In genomic region chr12:118398878-118399277, GRCh38 we compare ENCODE assay signal across 22 cellular contexts. TPM values are rescaled to one million over a fixed set of nuclear protein-coding genes. Genes with fewer than 3 reads are reported as not detected.
DNase-seq lines count a peak whose midpoint lies in the region; ATAC-seq, FAIRE-seq and TF ChIP-seq lines count a peak whose summit lies in the region.
"Had no signal": no experiment of that assay in that cellular context is flagged by ENCODE, and none has a peak within 500 bp of the region (broad histone marks: within the 10 kb centered on the region; RNA-seq: fewer than 3 reads in every experiment).

No MANE protein-coding gene starts in this region.

- intact Hi-C loops in HepG2 (cut with micrococcal nuclease; ENCODE audit: unreplicated experiment), result no loop called here

- CTCF ChIA-PET in HepG2 (lab: Yijun Ruan, JAX; ENCODE audit: low intra/inter-chr PET ratio, low total read pairs), result no interaction called here

- no peaks in the 10 kb centered on the region for H3K36me3 Mint-ChIP-seq in activated naive CD4-positive, alpha-beta T cell treated with anti-CD3 and anti-CD28 coated beads, Interleukin-2, amount 50 U/mL, for 72 hours
- peaks cover 36% of the 10 kb centered on the region for H3K36me3 Mint-ChIP-seq in endothelial cell (ENCODE audit: low read depth, unreplicated experiment)
- H3K36me3 Mint-ChIP-seq in glutamatergic neuron (ENCODE audit: unreplicated experiment), result no peaks in the 10 kb centered on the region

- no peak for TF ChIP-seq RAD21 in HepG2 (CRISPR knock-in tag; IDR thresholded peaks at IDR 0.05)

- no peak for ATAC-seq in activated naive CD4-positive, alpha-beta T cell treated with anti-CD3 and anti-CD28 coated beads, Interleukin-2, amount 50 U/mL, for 72 hours
- no peak for ATAC-seq in HepG2
- no peak for ATAC-seq in HG03135 (IDR thresholded peaks at IDR 0.05; ENCODE audit: unreplicated experiment)
- ATAC-seq: stimulated activated naive CD8-positive, alpha-beta T cell treated with anti-CD3 and anti-CD28 coated beads, Interleukin-15, amount 100 ng/mL, for 72 hours had no signal

- POLR2A ChIA-PET in HepG2 (lab: Yijun Ruan, JAX), result no interaction called here

- no peak overlapping the region for H3K4me2 ChIP-seq in HepG2 (ENCODE audit: low read depth, low read length)
- H3K4me2 ChIP-seq: BLaER1 treated with 17β-estradiol and CSF1 and Interleukin-3, amounts not matched to agents 10 nM and 100 nM; neural progenitor cell had no signal

- FAIRE-seq in HepG2 (lab: Jason Lieb, UNC), result no peak
- FAIRE-seq: GM12892 had no signal

- H3K9me3 Mint-ChIP-seq in activated naive CD4-positive, alpha-beta T cell treated with anti-CD3 and anti-CD28 coated beads, Interleukin-2, amount 50 U/mL, for 72 hours, result no peaks in the 10 kb centered on the region
- H3K9me3 Mint-ChIP-seq in endothelial cell (ENCODE audit: unreplicated experiment) (no peaks in the 10 kb centered on the region), glutamatergic neuron (ENCODE audit: unreplicated experiment) (no peaks in the 10 kb centered on the region)
- H3K9me3 Mint-ChIP-seq: neural progenitor cell; stimulated activated naive CD8-positive, alpha-beta T cell treated with anti-CD3 and anti-CD28 coated beads, Interleukin-15, amount 100 ng/mL, for 72 hours; T-helper 2 cell treated with Interferon-gamma antibody and Interleukin-4, amounts not matched to agents 5 μg/mL and 100 μg/mL, for 36 hours; type B pancreatic cell had no signal

- TF ChIP-seq CTCF in endothelial cell (IDR thresholded peaks at IDR 0.05; ENCODE audit: unreplicated experiment), result no peak
- TF ChIP-seq CTCF in HepG2 (CRISPR knock-in tag; IDR thresholded peaks at IDR 0.05), result no peak
- TF ChIP-seq CTCF in glutamatergic neuron (IDR thresholded peaks at IDR 0.05; ENCODE audit: partially characterized antibody, unreplicated experiment), result no peak

- H3K4me3 ChIP-seq in HepG2 (replicated peaks in 1 of 3; ENCODE audit: insufficient read depth in 1 of 3, low read depth in 2 of 3, low read length in 3 of 3), result no peak overlapping the region
- H3K4me3 ChIP-seq: adrenal gland; BLaER1 treated with 17β-estradiol and CSF1 and Interleukin-3, amounts not matched to agents 10 nM and 100 nM; dorsolateral prefrontal cortex; HAP-1; neural progenitor cell; prostate gland; SJCRH30 had no signal

- H3K27me3 Mint-ChIP-seq in endothelial cell (ENCODE audit: unreplicated experiment) (peaks cover 5% of the 10 kb centered on the region), glutamatergic neuron (ENCODE audit: unreplicated experiment) (no peaks in the 10 kb centered on the region)
- H3K27me3 Mint-ChIP-seq: stimulated activated naive CD8-positive, alpha-beta T cell treated with anti-CD3 and anti-CD28 coated beads, Interleukin-15, amount 100 ng/mL, for 72 hours; type B pancreatic cell had no signal

- no peaks in the 10 kb centered on the region for H3K4me1 ChIP-seq in HepG2 (ENCODE audit: insufficient read depth, low read length)
- H3K4me1 ChIP-seq: HAP-1, neural progenitor cell, prostate gland, SJCRH30 had no signal

- peaks cover 15 to 77% of the 10 kb centered on the region in 2 experiments; a peak in 4 of 5 replicates for H3K36me3 ChIP-seq in HepG2 (replicated peaks in 1 of 2; ENCODE audit: control insufficient read depth in 1 of 2, insufficient read depth in 2 of 2, low read length in 2 of 2)
- H3K36me3 ChIP-seq: neural progenitor cell had no signal

- H4K20me1 ChIP-seq in HepG2 (ENCODE audit: insufficient read depth, low read length), result no peaks in the 10 kb centered on the region

- peak overlapping the region; percentile 12 to 31 for H3K27ac Mint-ChIP-seq in activated naive CD4-positive, alpha-beta T cell treated with anti-CD3 and anti-CD28 coated beads, Interleukin-2, amount 50 U/mL, for 72 hours
- H3K27ac Mint-ChIP-seq in endothelial cell (ENCODE audit: unreplicated experiment), result no peak overlapping the region
- H3K27ac Mint-ChIP-seq in glutamatergic neuron (ENCODE audit: unreplicated experiment), result no peak overlapping the region
- H3K27ac Mint-ChIP-seq: neural progenitor cell; T-helper 2 cell treated with Interferon-gamma antibody and Interleukin-4, amounts not matched to agents 5 μg/mL and 100 μg/mL, for 36 hours; type B pancreatic cell had no signal

- in situ Hi-C loops in HepG2 (cut with HindIII; ENCODE audit: extremely low pct_ligation_motif_present, low pct_unique_long_range_greater_than_20kb), result no loop called here

- no peak overlapping the region for H3K9ac ChIP-seq in HepG2 (ENCODE audit: insufficient read depth, low read depth, low read length)
- H3K9ac ChIP-seq: BLaER1 treated with 17β-estradiol and CSF1 and Interleukin-3, amounts not matched to agents 10 nM and 100 nM; neural progenitor cell had no signal

- no TSS peak for BruUV-seq in HepG2 (replicated peaks; lab: Mats Ljungman, UMichigan)

- no peaks in the 10 kb centered on the region for H3K9me3 ChIP-seq in HepG2 (ENCODE audit: low read length)
- H3K9me3 ChIP-seq: adrenal gland; BLaER1 treated with 17β-estradiol and CSF1 and Interleukin-3, amounts not matched to agents 10 nM and 100 nM; HAP-1; prostate gland; SJCRH30 had no signal

- H2AFZ ChIP-seq in HepG2 (ENCODE audit: low read length), result no peak overlapping the region
- H2AFZ ChIP-seq: neural progenitor cell had no signal

- WGBS in HepG2 (ENCODE audit: low lambda C conversion rate), result 96% methylated on average over 6 of the region's 6 CpGs

- no peaks in the 10 kb centered on the region for H3K79me2 ChIP-seq in HepG2 (ENCODE audit: insufficient read depth, low read length)

- no peak overlapping the region for H3K27ac ChIP-seq in HepG2 (ENCODE audit: extremely low read length, insufficient read depth, low read length)
- H3K27ac ChIP-seq: adrenal gland, neural progenitor cell, prostate gland, SJCRH30 had no signal

- DNase-seq in activated naive CD4-positive, alpha-beta T cell treated with anti-CD3 and anti-CD28 coated beads, Interleukin-2, amount 50 U/mL, for 72 hours (ENCODE audit: low spot score in 2 of 2), result no peak
- DNase-seq in activated naive CD4-positive, alpha-beta T cell (lab: John Stamatoyannopoulos, UW), result no peak
- peak; percentile 27 for DNase-seq in NOMO-1 treated with dmso at 0.1 percent for 144 hours (lab: John Stamatoyannopoulos, UW; ENCODE audit: unreplicated experiment)
- no peak for DNase-seq in endothelial cell (ENCODE audit: low spot score)
- no peak for DNase-seq in HK-2 (ENCODE audit: unreplicated experiment)
- no peak for DNase-seq in HepG2 (ENCODE audit: low spot score)
- no peak for DNase-seq in glutamatergic neuron
- DNase-seq: activated CD4-positive, alpha-beta T cell treated with anti-CD3 and anti-CD28 coated beads for 1 hour; adrenal gland; dorsolateral prefrontal cortex; NCI-H1105; NCI-H510A treated with DMSO at 0.1 percent for 48 hours; SJCRH30; stimulated activated naive CD8-positive, alpha-beta T cell treated with anti-CD3 and anti-CD28 coated beads, Interleukin-15, amount 100 ng/mL, for 72 hours had no signal

- H3K4me3 Mint-ChIP-seq in endothelial cell (ENCODE audit: unreplicated experiment), result peak overlapping the region; percentile 2
- H3K4me3 Mint-ChIP-seq in glutamatergic neuron (ENCODE audit: unreplicated experiment), result no peak overlapping the region
- H3K4me3 Mint-ChIP-seq: neural progenitor cell; stimulated activated naive CD8-positive, alpha-beta T cell treated with anti-CD3 and anti-CD28 coated beads, Interleukin-15, amount 100 ng/mL, for 72 hours; T-helper 2 cell treated with Interferon-gamma antibody and Interleukin-4, amounts not matched to agents 5 μg/mL and 100 μg/mL, for 36 hours; type B pancreatic cell had no signal

- H3K4me1 Mint-ChIP-seq in endothelial cell (ENCODE audit: unreplicated experiment) (peaks cover 4% of the 10 kb centered on the region), glutamatergic neuron (ENCODE audit: low read depth, unreplicated experiment) (no peaks in the 10 kb centered on the region)
- H3K4me1 Mint-ChIP-seq: neural progenitor cell; stimulated activated naive CD8-positive, alpha-beta T cell treated with anti-CD3 and anti-CD28 coated beads, Interleukin-15, amount 100 ng/mL, for 72 hours had no signal

- TF ChIP-seq EP300 in HepG2 (IDR thresholded peaks at IDR 0.05; ENCODE audit: low read depth in 2 of 2, low read length in 2 of 2), result no peak
- TF ChIP-seq EP300 in HepG2 (CRISPR knock-in tag; IDR thresholded peaks at IDR 0.05; ENCODE audit: borderline replicate concordance), result no peak

- no peaks in the 10 kb centered on the region for H3K27me3 ChIP-seq in HepG2 (ENCODE audit: control insufficient read depth in 1 of 2, insufficient read depth in 2 of 2, low read length in 2 of 2)
- H3K27me3 ChIP-seq: adrenal gland; BLaER1 treated with 17β-estradiol and CSF1 and Interleukin-3, amounts not matched to agents 10 nM and 100 nM; dorsolateral prefrontal cortex; neural progenitor cell; SJCRH30 had no signal

- no peak for TF ChIP-seq POLR2A in HepG2 (IDR thresholded peaks at IDR 0.05; ENCODE audit: insufficient read depth in 1 of 2, low read depth in 2 of 2, low read length in 2 of 2)

RNA-seq across cellular contexts. Expression of gene SUDS3, which starts 22.5 kb away (rescaled TPM):
- total RNA-seq in activated naive CD4-positive, alpha-beta T cell treated with anti-CD3 and anti-CD28 coated beads, Interleukin-2, amount 50 U/mL, for 72 hours, result 10 to 100 TPM; 23.9 to 32.4 TPM
- total RNA-seq in endothelial cell (ENCODE audit: unreplicated experiment) (27.2 TPM), HepG2 (2016; rRNA removed; fragmentation: Illumina TruSeq; extraction: Trizol) (33.1 and 37.8 TPM in 2 replicates), glutamatergic neuron (ENCODE audit: unreplicated experiment) (32.5 TPM)
- 4.5 and 5.5 TPM in 2 replicates for total RNA-seq in HepG2 (2016; cell fraction: cytosol; rRNA removed; fragmentation: Illumina TruSeq; extraction: Trizol; ENCODE audit: low read depth)
- total RNA-seq in HepG2 (2016; cell fraction: insoluble cytoplasmic fraction; rRNA removed; fragmentation: Illumina TruSeq; extraction: Trizol), result 32.2 and 39.3 TPM in 2 replicates
- 14.7 and 16.1 TPM in 2 replicates for total RNA-seq in HepG2 (2016; cell fraction: membrane; rRNA removed; fragmentation: Illumina TruSeq; extraction: Trizol)
- 27.5 and 30.8 TPM in 2 replicates for total RNA-seq in HepG2 (2016; cell fraction: nucleus; rRNA removed; fragmentation: Illumina TruSeq; extraction: Trizol)
- polyA plus RNA-seq in HepG2 (2011; rRNA removed), result 17.7 and 20.2 TPM in 2 replicates
- polyA plus RNA-seq in HepG2 (2011; cell fraction: cytosol; rRNA removed), result 8.1 and 11.4 TPM in 2 replicates
- polyA plus RNA-seq in HepG2 (2011; cell fraction: nucleus; rRNA removed), result 25.3 and 28.4 TPM in 2 replicates
- polyA plus RNA-seq in HepG2 (2012), result 12.1 and 13.1 TPM in 2 replicates
- polyA plus RNA-seq in HepG2 (2016; cell fraction: cytosol; fragmentation: Illumina TruSeq; extraction: Trizol; ENCODE audit: low read depth), result 3.0 and 3.4 TPM in 2 replicates
- polyA plus RNA-seq in HepG2 (2016; cell fraction: insoluble cytoplasmic fraction; fragmentation: Illumina TruSeq; extraction: Trizol; ENCODE audit: low read depth), result 29.2 and 31.0 TPM in 2 replicates
- 7.8 and 8.6 TPM in 2 replicates for polyA plus RNA-seq in HepG2 (2016; cell fraction: membrane; fragmentation: Illumina TruSeq; extraction: Trizol; ENCODE audit: low read depth)
- 37.3 and 40.5 TPM in 2 replicates for polyA plus RNA-seq in HepG2 (2016; cell fraction: nucleus; fragmentation: Illumina TruSeq; extraction: Trizol; ENCODE audit: insufficient read depth, low read depth)
- polyA minus RNA-seq in HepG2 (2011; rRNA and poly(A)+ RNA removed; ENCODE audit: low replicate concordance), result 19.1 and 23.0 TPM in 2 replicates
- polyA minus RNA-seq in HepG2 (2011; cell fraction: cytosol; rRNA and poly(A)+ RNA removed), result 10.3 and 12.4 TPM in 2 replicates
- polyA minus RNA-seq in HepG2 (2011; cell fraction: nucleus; rRNA and poly(A)+ RNA removed), result 28.8 and 31.8 TPM in 2 replicates

RNA-seq across cellular contexts. Expression of gene TAOK3, which starts 26.2 kb away (rescaled TPM):
- 10 to 100 TPM; 51.2 to 71.5 TPM for total RNA-seq in activated naive CD4-positive, alpha-beta T cell treated with anti-CD3 and anti-CD28 coated beads, Interleukin-2, amount 50 U/mL, for 72 hours
- total RNA-seq in endothelial cell (ENCODE audit: unreplicated experiment) (16.5 TPM), HepG2 (2016; rRNA removed; fragmentation: Illumina TruSeq; extraction: Trizol) (12.3 and 16.5 TPM in 2 replicates), glutamatergic neuron (ENCODE audit: unreplicated experiment) (13.1 TPM)
- total RNA-seq in HepG2 (2016; cell fraction: cytosol; rRNA removed; fragmentation: Illumina TruSeq; extraction: Trizol; ENCODE audit: low read depth), result 2.5 and 3.7 TPM in 2 replicates
- 10.0 and 19.2 TPM in 2 replicates for total RNA-seq in HepG2 (2016; cell fraction: insoluble cytoplasmic fraction; rRNA removed; fragmentation: Illumina TruSeq; extraction: Trizol)
- 6.8 and 6.9 TPM in 2 replicates for total RNA-seq in HepG2 (2016; cell fraction: membrane; rRNA removed; fragmentation: Illumina TruSeq; extraction: Trizol)
- 14.9 and 15.7 TPM in 2 replicates for total RNA-seq in HepG2 (2016; cell fraction: nucleus; rRNA removed; fragmentation: Illumina TruSeq; extraction: Trizol)
- 8.5 and 10.4 TPM in 2 replicates for polyA plus RNA-seq in HepG2 (2011; rRNA removed)
- 5.9 and 11.1 TPM in 2 replicates for polyA plus RNA-seq in HepG2 (2011; cell fraction: cytosol; rRNA removed)
- 11.8 and 13.6 TPM in 2 replicates for polyA plus RNA-seq in HepG2 (2011; cell fraction: nucleus; rRNA removed)
- 9.5 and 10.2 TPM in 2 replicates for polyA plus RNA-seq in HepG2 (2012)
- 0.64 and 0.66 TPM in 2 replicates for polyA plus RNA-seq in HepG2 (2016; cell fraction: cytosol; fragmentation: Illumina TruSeq; extraction: Trizol; ENCODE audit: low read depth)
- polyA plus RNA-seq in HepG2 (2016; cell fraction: insoluble cytoplasmic fraction; fragmentation: Illumina TruSeq; extraction: Trizol; ENCODE audit: low read depth), result 19.3 and 19.4 TPM in 2 replicates
- polyA plus RNA-seq in HepG2 (2016; cell fraction: membrane; fragmentation: Illumina TruSeq; extraction: Trizol; ENCODE audit: low read depth), result 2.8 and 3.6 TPM in 2 replicates
- polyA plus RNA-seq in HepG2 (2016; cell fraction: nucleus; fragmentation: Illumina TruSeq; extraction: Trizol; ENCODE audit: insufficient read depth, low read depth), result 16.3 and 22.1 TPM in 2 replicates
- polyA minus RNA-seq in HepG2 (2011; rRNA and poly(A)+ RNA removed; ENCODE audit: low replicate concordance), result 20.1 and 23.9 TPM in 2 replicates
- polyA minus RNA-seq in HepG2 (2011; cell fraction: cytosol; rRNA and poly(A)+ RNA removed), result 6.3 and 9.3 TPM in 2 replicates
- 22.1 and 24.2 TPM in 2 replicates for polyA minus RNA-seq in HepG2 (2011; cell fraction: nucleus; rRNA and poly(A)+ RNA removed)

Comparison
In these comparisons a context has a peak if more than half of its experiments do, and no peak if none do; other contexts are left out.
1. H3K27ac Mint-ChIP-seq: peak in activated naive CD4-positive, alpha-beta T cell treated with anti-CD3 and anti-CD28 coated beads, Interleukin-2, amount 50 U/mL, for 72 hours (2 of 2); none in endothelial cell (single experiment) and glutamatergic neuron (single experiment).